7 cellular contexts compared by ENCODE assay signal in the genomic region with DNA sequence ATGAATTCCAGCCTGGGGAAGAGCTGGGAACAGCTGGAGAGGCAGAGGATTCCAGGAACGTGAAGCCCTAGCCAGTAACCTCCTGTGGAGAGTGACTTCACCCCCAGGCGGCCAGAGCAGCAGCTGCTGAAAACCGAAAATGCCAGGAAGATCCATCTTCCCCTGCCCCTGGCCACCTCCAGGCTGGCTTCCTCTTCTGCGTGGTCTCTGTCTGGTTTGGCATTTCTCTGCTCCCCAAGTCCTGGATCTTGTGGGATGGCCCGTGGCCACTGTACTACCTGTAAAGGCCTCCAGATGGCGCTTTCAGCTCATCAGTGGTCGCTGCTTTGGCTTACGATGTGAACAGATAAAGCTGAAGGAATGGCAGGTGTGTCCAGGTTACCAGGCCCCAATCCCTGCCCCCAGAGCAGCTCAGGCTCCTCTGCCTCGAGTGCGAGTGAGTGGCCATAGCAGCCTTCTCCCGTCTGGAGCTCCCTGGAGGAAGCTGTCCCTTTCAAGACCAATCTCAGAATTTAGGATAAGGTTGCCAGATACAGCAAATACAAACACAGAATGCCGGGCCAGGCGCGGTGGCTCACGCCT. TPM values are rescaled to one million over a fixed set of nuclear protein-coding genes. Genes with fewer than 3 reads are reported as not detected.
A peak's percentile ranks its signal among the peaks of the same experiment; 100 is the strongest.
DNase-seq lines count a peak whose midpoint lies in the region; ATAC-seq, FAIRE-seq and TF ChIP-seq lines count a peak whose summit lies in the region.

No MANE protein-coding gene starts in this region.

- no peak overlapping the region for H2AFZ ChIP-seq in astrocyte (ENCODE audit: low read depth, low read length)

- peak overlapping the region; percentile 3 for H3K27ac Mint-ChIP-seq in T-helper 17 cell
- H3K27ac Mint-ChIP-seq in astrocyte (ENCODE audit: unreplicated experiment) = no peak overlapping the region

- H3K4me1 ChIP-seq in astrocyte (ENCODE audit: insufficient read depth, low read length) (no peaks in the 10 kb centered on the region), sigmoid colon (no peaks in the 10 kb centered on the region)

- peak; percentile 95 for TF ChIP-seq CTCF in astrocyte (IDR thresholded peaks at IDR 0.05; ENCODE audit: insufficient read depth, low read depth, low read length)
- peak; percentile 95 to 98 (median 98) for TF ChIP-seq CTCF in sigmoid colon (IDR thresholded peaks at IDR 0.05)

- TF ChIP-seq POLR2A in sigmoid colon (IDR thresholded peaks at IDR 0.05) = no peak

- no peaks in the 10 kb centered on the region for H3K79me2 ChIP-seq in astrocyte (ENCODE audit: insufficient read depth, low read length)

- H4K20me1 ChIP-seq in astrocyte (ENCODE audit: insufficient read depth, low read length) = no peaks in the 10 kb centered on the region

- H3K27ac ChIP-seq in astrocyte (ENCODE audit: low read depth, low read length) = no peak overlapping the region
- no peak overlapping the region for H3K27ac ChIP-seq in sigmoid colon

- H3K9me3 Mint-ChIP-seq in astrocyte (ENCODE audit: unreplicated experiment) = no peaks in the 10 kb centered on the region

- H3K36me3 ChIP-seq in astrocyte (ENCODE audit: insufficient read depth, low read length) (no peaks in the 10 kb centered on the region), sigmoid colon (no peaks in the 10 kb centered on the region)

- H3K4me3 ChIP-seq in astrocyte (ENCODE audit: insufficient read depth, low read depth, low read length) = no peak overlapping the region
- H3K4me3 ChIP-seq in sigmoid colon = no peak overlapping the region

- intact Hi-C loops in sigmoid colon (cut with DNase I) = loop anchor here (1.0 to 5.0 kb wide), 2 partner anchors 56 to 321 kb away; partner anchors contain the start of gene TRIM54

- H3K27me3 ChIP-seq in astrocyte (ENCODE audit: insufficient read depth, low read length) (peaks cover 35% of the 10 kb centered on the region), sigmoid colon (peaks cover 0 to 27% (median 10%) of the 10 kb centered on the region in 3 donors)

- H3K4me1 Mint-ChIP-seq in T-helper 17 cell (peaks cover 3% of the 10 kb centered on the region), astrocyte (ENCODE audit: low read depth, unreplicated experiment) (no peaks in the 10 kb centered on the region)

- 22 to 25% methylated on average over 15 of the region's 15 CpGs for WGBS in sigmoid colon, 2 donors

- peak; percentile 95 for ATAC-seq in T-helper 17 cell

- no peak overlapping the region for H3K9ac ChIP-seq in astrocyte (ENCODE audit: low read length)

- H3K36me3 Mint-ChIP-seq in T-helper 17 cell (ENCODE audit: low read depth) (peaks cover 3% of the 10 kb centered on the region), astrocyte (ENCODE audit: low read depth, unreplicated experiment) (no peaks in the 10 kb centered on the region)

- DNase-seq in GM19238 (ENCODE audit: insufficient read length, low spot score) (peak; percentile 68), NCI-H187 (lab: John Stamatoyannopoulos, UW) (peak; percentile 62 to 69), T-helper 17 cell (peak; percentile 50 to 71 (median 62)), astrocyte (ENCODE audit: low read depth) (peak; percentile 44), hepatic stellate cell (ENCODE audit: low spot score) (peak; percentile 79), sigmoid colon (peak; percentile 88), GF-D8 (lab: John Stamatoyannopoulos, UW) (no peak)

- no peak overlapping the region for H3K4me3 Mint-ChIP-seq in T-helper 17 cell
- H3K4me3 Mint-ChIP-seq in astrocyte (ENCODE audit: unreplicated experiment) = no peak overlapping the region

- FAIRE-seq in astrocyte (lab: Jason Lieb, UNC) = peak; percentile 69

- H3K9me3 ChIP-seq in T-helper 17 cell (ENCODE audit: control insufficient read depth, low read length, poor library complexity, severe bottlenecking) (no peaks in the 10 kb centered on the region), astrocyte (ENCODE audit: insufficient read depth, low read depth, low read length) (no peaks in the 10 kb centered on the region), sigmoid colon (no peaks in the 10 kb centered on the region)

- no peak overlapping the region for H3K4me2 ChIP-seq in astrocyte (ENCODE audit: low read length)

- TF ChIP-seq EP300 in sigmoid colon (IDR thresholded peaks at IDR 0.05) = no peak

- H3K27me3 Mint-ChIP-seq in T-helper 17 cell = peaks cover 55% of the 10 kb centered on the region
- H3K27me3 Mint-ChIP-seq in astrocyte (ENCODE audit: low read depth, unreplicated experiment) = peaks cover 36% of the 10 kb centered on the region

RNA-seq across cellular contexts. Expression of gene MAPRE3, which starts 8.7 kb away (rescaled TPM):
- 1 to 10 TPM; 5.0 to 5.8 TPM for total RNA-seq in T-helper 17 cell
- 27.0 and 29.0 TPM in 2 replicates for total RNA-seq in astrocyte
- total RNA-seq in sigmoid colon = 10 to 100 TPM in 1 of 4 donors, 1 to 10 TPM in 3; 5.1 to 27.4 (median 8.9) TPM
- polyA plus RNA-seq in sigmoid colon = 10 to 100 TPM; 15.6 to 73.3 (median 32.1) TPM
